In the genomic region with DNA sequence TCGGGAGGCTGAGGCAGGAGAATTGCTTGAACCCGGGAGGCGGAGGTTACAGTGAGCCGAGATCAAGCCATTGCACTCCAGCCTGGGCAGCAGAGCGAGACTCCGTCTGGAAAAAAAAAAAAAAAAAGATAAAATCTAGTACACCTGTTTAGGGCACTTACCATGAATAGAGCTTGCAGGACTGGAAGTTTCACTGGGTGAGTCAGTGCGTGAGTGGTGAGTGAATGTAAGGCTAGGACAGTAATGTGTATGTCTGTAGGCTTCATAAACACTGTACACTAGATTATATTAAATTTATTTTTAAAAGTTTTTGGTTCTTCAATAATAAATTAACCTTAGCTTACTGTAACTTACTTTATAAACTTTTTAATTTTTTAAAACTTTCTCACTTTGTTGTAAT, we compare ENCODE assay signal across 27 cellular contexts. TPM values are rescaled to one million over a fixed set of nuclear protein-coding genes. Genes with fewer than 3 reads are reported as not detected.
DNase-seq lines count a peak whose midpoint lies in the region; ATAC-seq, FAIRE-seq and TF ChIP-seq lines count a peak whose summit lies in the region.
"Had no signal": no experiment of that assay in that cellular context is flagged by ENCODE, and none has a peak within 500 bp of the region (broad histone marks: within the 10 kb centered on the region; RNA-seq: fewer than 3 reads in every experiment).

No MANE protein-coding gene starts in this region.

- ATAC-seq in PC-3 (peak; percentile 29; the same call in 1 of the 2 replicates), upper lobe of right lung (no peak), GM21447 (IDR thresholded peaks at IDR 0.05; ENCODE audit: unreplicated experiment) (no peak)
- ATAC-seq: activated CD8-positive, alpha-beta T cell treated with anti-CD3 and anti-CD28 coated beads, Interleukin-2, amount 10 ng/mL, durations not matched to agents 7 days and 5 days; left cardiac atrium; Right ventricle myocardium inferior had no signal

- H3K9me3 Mint-ChIP-seq in MCF 10A (ENCODE audit: unreplicated experiment): no peaks in the 10 kb centered on the region
- H3K9me3 Mint-ChIP-seq: activated naive CD8-positive, alpha-beta T cell treated with anti-CD3 and anti-CD28 coated beads for 36 hours; activated T-cell treated with anti-CD3 and anti-CD28 coated beads, Interleukin-2, amount 50 U/mL, for 4 hours had no signal

- H3K27ac Mint-ChIP-seq in MCF 10A (ENCODE audit: low read depth, unreplicated experiment): no peak overlapping the region
- H3K27ac Mint-ChIP-seq: activated CD8-positive, alpha-beta T cell treated with anti-CD3 and anti-CD28 coated beads, Interleukin-2, amount 10 ng/mL, durations not matched to agents 7 days and 5 days; activated naive CD8-positive, alpha-beta T cell treated with anti-CD3 and anti-CD28 coated beads for 36 hours had no signal

- no peaks in the 10 kb centered on the region for H3K9me3 ChIP-seq in mammary epithelial cell (replicated peaks; ENCODE audit: insufficient read depth, low read length)
- H3K9me3 ChIP-seq in PC-3 (ENCODE audit: low read length): no peaks in the 10 kb centered on the region
- H3K9me3 ChIP-seq in upper lobe of right lung: no peaks in the 10 kb centered on the region
- H3K9me3 ChIP-seq: neutrophil, prostate gland had no signal

- in situ Hi-C loops in mammary epithelial cell (cut with MboI; ENCODE audit: low sequenced_read_pairs in 2 of 2): loop anchor here in 1 of 2 donors (10.0 kb wide), 1 partner anchor 85 kb away; no protein-coding TSS in a partner anchor

- H3K79me2 ChIP-seq in mammary epithelial cell (ENCODE audit: insufficient read depth, low read length): peaks cover 63% of the 10 kb centered on the region
- peaks cover 30% of the 10 kb centered on the region for H3K79me2 ChIP-seq in PC-3 (ENCODE audit: low read length)

- CTCF ChIA-PET in mammary epithelial cell (lab: Charles Lee; ENCODE audit: low non-redundant PET) (no interaction called here), MCF 10A (lab: Yijun Ruan, JAX) (interaction anchor here (0.6 to 3.4 kb wide), 7 partner anchors 19 to 1274 kb away, joined by 3 to 8 read pairs (median 4); partner anchors contain the start of gene PPP5C), PC-3 (lab: Charles Lee) (interaction anchor here (0.6 kb wide), 2 partner anchors 23 to 33 kb away, joined by 3 read pairs; partner anchors contain the start of gene PPP5C)

- BruUV-seq in mammary epithelial cell (replicated peaks; lab: Mats Ljungman, UMichigan): no TSS peak
- BruUV-seq in MCF 10A (replicated peaks; lab: Mats Ljungman, UMichigan): no TSS peak
- BruUV-seq in PC-3 (replicated peaks; lab: Mats Ljungman, UMichigan): no TSS peak

- no peaks in the 10 kb centered on the region for H3K27me3 Mint-ChIP-seq in MCF 10A (ENCODE audit: insufficient read depth, unreplicated experiment)
- H3K27me3 Mint-ChIP-seq: activated naive CD8-positive, alpha-beta T cell treated with anti-CD3 and anti-CD28 coated beads for 36 hours had no signal

- H3K27me3 ChIP-seq in mammary epithelial cell (ENCODE audit: insufficient read depth, low read length) (no peaks in the 10 kb centered on the region), PC-3 (ENCODE audit: low read length) (no peaks in the 10 kb centered on the region), upper lobe of right lung (no peaks in the 10 kb centered on the region)
- H3K27me3 ChIP-seq: neutrophil had no signal

- DNase-seq in mammary epithelial cell (peak; percentile 87), MCF 10A (ENCODE audit: unreplicated experiment) (no peak), PC-3 (peak; percentile 83), upper lobe of right lung (peak; percentile 8), NCI-H82 treated with DMSO at 0.1 percent for 48 hours (lab: John Stamatoyannopoulos, UW; ENCODE audit: unreplicated experiment) (no peak)
- DNase-seq: activated CD8-positive, alpha-beta T cell treated with anti-CD3 and anti-CD28 coated beads, Interleukin-2, amount 10 ng/mL, durations not matched to agents 7 days and 5 days; activated naive CD8-positive, alpha-beta T cell treated with anti-CD3 and anti-CD28 coated beads for 36 hours; activated T-cell treated with anti-CD3 and anti-CD28 coated beads, Interleukin-2, amount 50 U/mL, for 4 hours; HCEC 1CT; left cardiac atrium; NCI-H1092 treated with DMSO at 0.1 percent for 48 hours; NCI-H1930; NCI-H345; NCI-H748 treated with DMSO at 0.1 percent for 48 hours; stimulated activated CD4-positive, alpha-beta T cell treated with anti-CD3 and anti-CD28 coated beads, Interleukin-4, amount 100 ng/mL, for 1 hour; stimulated activated naive CD4-positive, alpha-beta T cell; T-helper 9 cell had no signal

- H3K4me3 Mint-ChIP-seq in MCF 10A (ENCODE audit: unreplicated experiment): no peak overlapping the region
- H3K4me3 Mint-ChIP-seq: activated CD8-positive, alpha-beta T cell treated with anti-CD3 and anti-CD28 coated beads, Interleukin-2, amount 10 ng/mL, durations not matched to agents 7 days and 5 days; activated naive CD8-positive, alpha-beta T cell treated with anti-CD3 and anti-CD28 coated beads for 36 hours; activated T-cell treated with anti-CD3 and anti-CD28 coated beads, Interleukin-2, amount 50 U/mL, for 4 hours had no signal

- no peaks in the 10 kb centered on the region for H3K9me2 ChIP-seq in PC-3 (replicated peaks; ENCODE audit: low read length)

- H3K4me1 Mint-ChIP-seq in MCF 10A (ENCODE audit: insufficient read depth, unreplicated experiment): peaks cover 36% of the 10 kb centered on the region

- POLR2A ChIA-PET in MCF 10A (lab: Yijun Ruan, JAX): interaction anchor here (0.7 to 0.9 kb wide), 3 partner anchors 11 to 76 kb away, joined by 3 to 4 read pairs (median 3); no protein-coding TSS in a partner anchor
- POLR2A ChIA-PET in PC-3 (lab: Charles Lee; ENCODE audit: unreplicated experiment): interaction anchor here (0.5 kb wide), 1 partner anchor 81 kb away, joined by 3 read pairs; no protein-coding TSS in a partner anchor

- no peaks in the 10 kb centered on the region for H4K20me1 ChIP-seq in mammary epithelial cell (ENCODE audit: insufficient read depth, low read length)
- 0 out of 2 replicates have a peak, but pooled peaks cover 3% of the 10 kb centered on the region for H4K20me1 ChIP-seq in PC-3 (ENCODE audit: low read length)

- no peak overlapping the region for H3K4me2 ChIP-seq in mammary epithelial cell (ENCODE audit: insufficient read depth, low read depth, low read length)
- H3K4me2 ChIP-seq in PC-3 (ENCODE audit: low read length): peak overlapping the region; percentile 62

- intact Hi-C loops in mammary epithelial cell (cut with micrococcal nuclease) (loop anchor here (5.0 to 10.0 kb wide), 2 partner anchors 88 to 285 kb away; no protein-coding TSS in a partner anchor), MCF 10A (cut with micrococcal nuclease) (loop anchor here (5.0 kb wide), 1 partner anchor 303 kb away; no protein-coding TSS in a partner anchor), PC-3 (cut with micrococcal nuclease) (loop anchor here (5.0 kb wide), 1 partner anchor 88 kb away; no protein-coding TSS in a partner anchor), upper lobe of right lung (cut with DNase I) (no loop called here)

- no peak overlapping the region for H3K27ac ChIP-seq in mammary epithelial cell (ENCODE audit: insufficient read depth, low read depth, low read length)
- H3K27ac ChIP-seq in PC-3 (ENCODE audit: low read length): no peak overlapping the region
- no peak overlapping the region for H3K27ac ChIP-seq in upper lobe of right lung
- H3K27ac ChIP-seq: C4-2B, HL-60, neutrophil, prostate gland, skin epidermis had no signal

- 78% methylated on average over 6 of the region's 7 CpGs for WGBS in mammary epithelial cell (ENCODE audit: low coverage, missing lambda C conversion rate)

- TF ChIP-seq CTCF in mammary epithelial cell (conservative IDR thresholded peaks at IDR 0.05 in 1 of 2, IDR thresholded peaks at IDR 0.05 in 1 of 2; ENCODE audit: extremely low read depth in 1 of 2, insufficient read depth in 1 of 2, low read depth in 1 of 2, low read length in 2 of 2) (no peak), MCF 10A (IDR thresholded peaks at IDR 0.05; ENCODE audit: unreplicated experiment) (no peak), PC-3 (conservative IDR thresholded peaks at IDR 0.05; ENCODE audit: low read depth, low read length) (no peak), upper lobe of right lung (IDR thresholded peaks at IDR 0.05) (no peak)

- H2AFZ ChIP-seq in mammary epithelial cell (ENCODE audit: low read depth, low read length) (no peak overlapping the region), PC-3 (ENCODE audit: low read length) (no peak overlapping the region)

- H3F3A ChIP-seq in PC-3 (ENCODE audit: low read length, unreplicated experiment): no peaks in the 10 kb centered on the region

- H3K36me3 ChIP-seq in mammary epithelial cell (ENCODE audit: insufficient read depth, low read length) (peaks cover 7% of the 10 kb centered on the region), PC-3 (ENCODE audit: low read depth, low read length) (no peaks in the 10 kb centered on the region; the same call in 1 of the 2 replicates), upper lobe of right lung (peaks cover 19% of the 10 kb centered on the region)
- H3K36me3 ChIP-seq: prostate gland had no signal

- FAIRE-seq in islet of Langerhans (lab: Jason Lieb, UNC): peak; percentile 17
- FAIRE-seq: GM19239 had no signal

- H3K36me3 Mint-ChIP-seq in MCF 10A (ENCODE audit: insufficient read depth, unreplicated experiment): peaks cover 45% of the 10 kb centered on the region
- H3K36me3 Mint-ChIP-seq: activated naive CD8-positive, alpha-beta T cell treated with anti-CD3 and anti-CD28 coated beads for 36 hours had no signal

- H3K9ac ChIP-seq in mammary epithelial cell (ENCODE audit: insufficient read depth, low read length): no peak overlapping the region
- no peak overlapping the region for H3K9ac ChIP-seq in PC-3 (ENCODE audit: low read length)

- dilution Hi-C loops in mammary epithelial cell (cut with HindIII; ENCODE audit: low sequenced_read_pairs): no loop called here

- H3K4me1 ChIP-seq in mammary epithelial cell (ENCODE audit: insufficient read depth, low read length) (peaks cover 38% of the 10 kb centered on the region), PC-3 (ENCODE audit: insufficient read depth, low read length) (peaks cover 42% of the 10 kb centered on the region), upper lobe of right lung (peaks cover 22% of the 10 kb centered on the region)

- H3K4me3 ChIP-seq in mammary epithelial cell (replicated peaks in 1 of 3; ENCODE audit: insufficient read depth in 1 of 3, low read depth in 2 of 3, low read length in 3 of 3) (no peak overlapping the region), PC-3 (ENCODE audit: low read length) (no peak overlapping the region), upper lobe of right lung (no peak overlapping the region)
- H3K4me3 ChIP-seq: prostate gland, skin epidermis had no signal

RNA-seq across cellular contexts. Expression of gene PPP5C, which starts 22.9 kb away (rescaled TPM):
- total RNA-seq in mammary epithelial cell: 10 to 100 TPM; 49.0 to 69.7 TPM
- 116 TPM for polyA plus RNA-seq in mammary epithelial cell
- 245 TPM for polyA minus RNA-seq in mammary epithelial cell
- 75.6 and 81.5 TPM in 2 replicates for total RNA-seq in MCF 10A (2022)
- total RNA-seq in PC-3 (2014; rRNA removed): 79.9 and 93.4 TPM in 2 replicates
- total RNA-seq in upper lobe of right lung: 50.0 TPM

RNA-seq across cellular contexts. Expression of gene CCDC8, which starts 43.5 kb away (rescaled TPM):
- 100 to 1,000 TPM in 1 of 2 donors, 10 to 100 TPM in 1; 94.6 to 110 TPM for total RNA-seq in mammary epithelial cell
- 47.7 TPM for polyA plus RNA-seq in mammary epithelial cell
- 47.1 TPM for polyA minus RNA-seq in mammary epithelial cell
- not detected in 2 replicates for total RNA-seq in MCF 10A (2022)
- total RNA-seq in PC-3 (2014; rRNA removed): not detected in 2 replicates
- total RNA-seq in upper lobe of right lung: 8.9 TPM
- total RNA-seq: activated CD8-positive, alpha-beta T cell treated with anti-CD3 and anti-CD28 coated beads, Interleukin-2, amount 10 ng/mL, durations not matched to agents 7 days and 5 days had no signal

RNA-seq across cellular contexts. Expression of gene PNMA8C, which starts 58.9 kb away (rescaled TPM):
- total RNA-seq in mammary epithelial cell: 1 to 10 TPM in 1 of 2 donors, not detected in 1; 2.3 TPM
- not detected for polyA plus RNA-seq in mammary epithelial cell
- not detected for polyA minus RNA-seq in mammary epithelial cell
- total RNA-seq in MCF 10A (2022): not detected in 2 replicates
- total RNA-seq in PC-3 (2014; rRNA removed): not detected in 2 replicates
- total RNA-seq in upper lobe of right lung: not detected
- total RNA-seq: activated naive CD8-positive, alpha-beta T cell treated with anti-CD3 and anti-CD28 coated beads for 36 hours; activated T-cell treated with anti-CD3 and anti-CD28 coated beads, Interleukin-2, amount 50 U/mL, for 4 hours; dermis microvascular lymphatic vessel endothelial cell; Right ventricle myocardium inferior had no signal

Comparison
In these comparisons a context has a peak if more than half of its experiments do, and no peak if none do; other contexts are left out.
1. DNase-seq: peak in mammary epithelial cell (single experiment), PC-3 (single experiment) and upper lobe of right lung (single experiment); none in MCF 10A (single experiment) and NCI-H82 treated with DMSO at 0.1 percent for 48 hours (single experiment).